ENCODE assay signal across 8 cellular contexts in genomic region chr17:82236142-82236971, GRCh38. TPM values are rescaled to one million over a fixed set of nuclear protein-coding genes. Genes with fewer than 3 reads are reported as not detected.
A peak's percentile ranks its signal among the peaks of the same experiment; 100 is the strongest.
DNase-seq lines count a peak whose midpoint lies in the region; ATAC-seq, FAIRE-seq and TF ChIP-seq lines count a peak whose summit lies in the region.

No MANE protein-coding gene starts in this region.

- H3K4me1 Mint-ChIP-seq in astrocyte (ENCODE audit: low read depth, unreplicated experiment): peaks cover 19% of the 10 kb centered on the region

- no peak overlapping the region for H3K4me3 ChIP-seq in astrocyte (ENCODE audit: insufficient read depth, low read depth, low read length)
- no peak overlapping the region for H3K4me3 ChIP-seq in hepatocyte

- no peak for FAIRE-seq in astrocyte (lab: Jason Lieb, UNC)

- H3K9me2 ChIP-seq in hepatocyte (replicated peaks; ENCODE audit: insufficient read depth): no peaks in the 10 kb centered on the region

- H3K36me3 ChIP-seq in astrocyte (ENCODE audit: insufficient read depth, low read length): peaks cover 4% of the 10 kb centered on the region
- H3K36me3 ChIP-seq in hepatocyte (replicated peaks; ENCODE audit: insufficient read depth, low read depth): no peaks in the 10 kb centered on the region

- peaks cover 3% of the 10 kb centered on the region for H3K36me3 Mint-ChIP-seq in astrocyte (ENCODE audit: low read depth, unreplicated experiment)

- DNase-seq in CMK (ENCODE audit: low read depth) (peak; percentile 58), Kasumi-1 (lab: John Stamatoyannopoulos, UW) (peak; percentile 80 to 81), T-helper 22 cell (ENCODE audit: low read depth) (peak; percentile 32), astrocyte (ENCODE audit: low read depth) (no peak), hepatocyte (ENCODE audit: low spot score) (peak; percentile 87)
- DNase-seq in stimulated activated CD4-positive, alpha-beta T cell treated with anti-CD3 and anti-CD28 coated beads, Interleukin-12 subunit alpha, Interleukin-12 subunit beta, amount 100 ng/mL, for 4 hours: peak; percentile 68

- no peak overlapping the region for H2AFZ ChIP-seq in astrocyte (ENCODE audit: low read depth, low read length)
- H2AFZ ChIP-seq in hepatocyte: no peak overlapping the region

- H3K27ac ChIP-seq in astrocyte (ENCODE audit: low read depth, low read length) (no peak overlapping the region), hepatocyte (peak overlapping the region; percentile 80)

- no peak overlapping the region for H3K27ac Mint-ChIP-seq in astrocyte (ENCODE audit: unreplicated experiment)

- no peak overlapping the region for H3K4me3 Mint-ChIP-seq in astrocyte (ENCODE audit: unreplicated experiment)

- 49% methylated on average over 42 of the region's 44 CpGs for WGBS in hepatocyte (ENCODE audit: low lambda C conversion rate, missing lambda C conversion rate)

- H3K9ac ChIP-seq in astrocyte (ENCODE audit: low read length): no peak overlapping the region

- H3K9me3 ChIP-seq in astrocyte (ENCODE audit: insufficient read depth, low read depth, low read length) (no peaks in the 10 kb centered on the region), hepatocyte (ENCODE audit: low read depth) (no peaks in the 10 kb centered on the region)

- TF ChIP-seq CTCF in astrocyte (IDR thresholded peaks at IDR 0.05; ENCODE audit: insufficient read depth, low read depth, low read length) (peak; percentile 56), hepatocyte (IDR thresholded peaks at IDR 0.05; ENCODE audit: poor library complexity) (peak; percentile 92)

- H3K79me2 ChIP-seq in astrocyte (ENCODE audit: insufficient read depth, low read length) (peaks cover 71% of the 10 kb centered on the region), hepatocyte (peaks cover 28% of the 10 kb centered on the region)

- H3K4me2 ChIP-seq in astrocyte (ENCODE audit: low read length) (peak overlapping the region; percentile 3), hepatocyte (peak overlapping the region; percentile 64)

- no peaks in the 10 kb centered on the region for H3K27me3 Mint-ChIP-seq in astrocyte (ENCODE audit: low read depth, unreplicated experiment)

- ATAC-seq in HG02840 (IDR thresholded peaks at IDR 0.05; ENCODE audit: low FRiP score, unreplicated experiment) (no peak), GM18861 (IDR thresholded peaks at IDR 0.05; ENCODE audit: unreplicated experiment) (no peak)

- no peaks in the 10 kb centered on the region for H3K9me3 Mint-ChIP-seq in astrocyte (ENCODE audit: unreplicated experiment)

- H4K20me1 ChIP-seq in astrocyte (ENCODE audit: insufficient read depth, low read length) (peaks cover 88% of the 10 kb centered on the region), hepatocyte (ENCODE audit: insufficient read depth, poor library complexity, severe bottlenecking) (peaks cover 22% of the 10 kb centered on the region)

- H3K27me3 ChIP-seq in astrocyte (ENCODE audit: insufficient read depth, low read length) (no peaks in the 10 kb centered on the region), hepatocyte (no peaks in the 10 kb centered on the region)

- H3K4me1 ChIP-seq in astrocyte (ENCODE audit: insufficient read depth, low read length): peaks cover 60% of the 10 kb centered on the region
- H3K4me1 ChIP-seq in hepatocyte (ENCODE audit: insufficient read depth): peaks cover 47% of the 10 kb centered on the region

RNA-seq across cellular contexts. Expression of gene SLC16A3, which starts 7.5 kb away (rescaled TPM):
- total RNA-seq in astrocyte: 292 and 385 TPM in 2 replicates
- total RNA-seq in hepatocyte: 240 and 290 TPM in 2 replicates
- 114 and 125 TPM in 2 replicates for polyA plus RNA-seq in hepatocyte

RNA-seq across cellular contexts. Expression of gene CCDC57, which starts 23.7 kb away (rescaled TPM):
- total RNA-seq in astrocyte (19.9 and 20.4 TPM in 2 replicates), hepatocyte (10.0 and 15.7 TPM in 2 replicates)
- polyA plus RNA-seq in hepatocyte: 29.8 and 49.5 TPM in 2 replicates

RNA-seq across cellular contexts. Expression of gene CSNK1D, which starts 37.1 kb away (rescaled TPM):
- total RNA-seq in astrocyte (146 and 153 TPM in 2 replicates), hepatocyte (55.7 and 72.5 TPM in 2 replicates)
- polyA plus RNA-seq in hepatocyte: 152 and 193 TPM in 2 replicates
